3 cellular contexts compared by ENCODE assay signal in the genomic region with DNA sequence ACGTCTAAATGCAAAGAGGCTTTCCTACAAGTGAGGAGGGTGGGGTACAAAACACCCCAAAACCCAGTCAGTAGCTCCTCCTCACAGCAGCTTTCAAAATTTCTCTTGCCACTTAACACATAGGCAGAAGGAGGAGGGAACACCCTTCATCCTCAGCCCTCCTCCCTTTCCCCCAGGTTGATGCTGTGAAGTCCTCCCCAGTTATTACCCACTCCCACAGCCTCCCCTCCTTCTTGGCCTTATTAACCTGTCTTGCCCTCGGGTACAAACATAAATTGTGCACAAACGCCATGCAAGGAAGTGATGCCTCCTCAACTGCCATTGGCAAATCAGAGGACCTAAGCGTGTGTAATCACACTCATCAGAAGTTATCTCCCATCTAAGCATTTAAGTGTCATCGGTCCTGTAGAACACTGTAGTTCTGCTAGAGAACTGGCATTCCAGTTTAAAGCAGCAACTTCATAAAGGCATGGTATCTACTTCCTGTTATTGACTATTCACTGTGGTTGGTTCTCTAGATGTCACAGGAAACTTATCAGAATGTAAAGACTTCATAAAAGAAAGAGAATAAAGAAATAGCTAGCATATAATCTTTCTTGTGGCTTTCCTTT.
TF ChIP-seq lines count a peak whose summit lies in the region.

A gene with protein sequence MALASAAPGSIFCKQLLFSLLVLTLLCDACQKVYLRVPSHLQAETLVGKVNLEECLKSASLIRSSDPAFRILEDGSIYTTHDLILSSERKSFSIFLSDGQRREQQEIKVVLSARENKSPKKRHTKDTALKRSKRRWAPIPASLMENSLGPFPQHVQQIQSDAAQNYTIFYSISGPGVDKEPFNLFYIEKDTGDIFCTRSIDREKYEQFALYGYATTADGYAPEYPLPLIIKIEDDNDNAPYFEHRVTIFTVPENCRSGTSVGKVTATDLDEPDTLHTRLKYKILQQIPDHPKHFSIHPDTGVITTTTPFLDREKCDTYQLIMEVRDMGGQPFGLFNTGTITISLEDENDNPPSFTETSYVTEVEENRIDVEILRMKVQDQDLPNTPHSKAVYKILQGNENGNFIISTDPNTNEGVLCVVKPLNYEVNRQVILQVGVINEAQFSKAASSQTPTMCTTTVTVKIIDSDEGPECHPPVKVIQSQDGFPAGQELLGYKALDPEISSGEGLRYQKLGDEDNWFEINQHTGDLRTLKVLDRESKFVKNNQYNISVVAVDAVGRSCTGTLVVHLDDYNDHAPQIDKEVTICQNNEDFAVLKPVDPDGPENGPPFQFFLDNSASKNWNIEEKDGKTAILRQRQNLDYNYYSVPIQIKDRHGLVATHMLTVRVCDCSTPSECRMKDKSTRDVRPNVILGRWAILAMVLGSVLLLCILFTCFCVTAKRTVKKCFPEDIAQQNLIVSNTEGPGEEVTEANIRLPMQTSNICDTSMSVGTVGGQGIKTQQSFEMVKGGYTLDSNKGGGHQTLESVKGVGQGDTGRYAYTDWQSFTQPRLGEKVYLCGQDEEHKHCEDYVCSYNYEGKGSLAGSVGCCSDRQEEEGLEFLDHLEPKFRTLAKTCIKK (minus strand): TSS at position 32 of the 611 bp plus-strand sequence. CDS start 262 bp downstream, outside the sequence.

TF ChIP-seq in SK-N-SH, 30 proteins besides CTCF, POLR2A, EP300 and RAD21 (continues in another document):
- TF ChIP-seq, protein P1, sequence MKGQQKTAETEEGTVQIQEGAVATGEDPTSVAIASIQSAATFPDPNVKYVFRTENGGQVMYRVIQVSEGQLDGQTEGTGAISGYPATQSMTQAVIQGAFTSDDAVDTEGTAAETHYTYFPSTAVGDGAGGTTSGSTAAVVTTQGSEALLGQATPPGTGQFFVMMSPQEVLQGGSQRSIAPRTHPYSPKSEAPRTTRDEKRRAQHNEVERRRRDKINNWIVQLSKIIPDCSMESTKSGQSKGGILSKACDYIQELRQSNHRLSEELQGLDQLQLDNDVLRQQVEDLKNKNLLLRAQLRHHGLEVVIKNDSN (IDR thresholded peaks at IDR 0.05; ENCODE audit: borderline replicate concordance, low read depth), result no peak
- TF ChIP-seq ELF1 (IDR thresholded peaks at IDR 0.05) (no peak), FOXM1 (IDR thresholded peaks at IDR 0.05; ENCODE audit: low read depth) (no peak), MXI1 (IDR thresholded peaks at IDR 0.05; ENCODE audit: low read depth, low read length) (no peak)
- TF ChIP-seq, protein P2, sequence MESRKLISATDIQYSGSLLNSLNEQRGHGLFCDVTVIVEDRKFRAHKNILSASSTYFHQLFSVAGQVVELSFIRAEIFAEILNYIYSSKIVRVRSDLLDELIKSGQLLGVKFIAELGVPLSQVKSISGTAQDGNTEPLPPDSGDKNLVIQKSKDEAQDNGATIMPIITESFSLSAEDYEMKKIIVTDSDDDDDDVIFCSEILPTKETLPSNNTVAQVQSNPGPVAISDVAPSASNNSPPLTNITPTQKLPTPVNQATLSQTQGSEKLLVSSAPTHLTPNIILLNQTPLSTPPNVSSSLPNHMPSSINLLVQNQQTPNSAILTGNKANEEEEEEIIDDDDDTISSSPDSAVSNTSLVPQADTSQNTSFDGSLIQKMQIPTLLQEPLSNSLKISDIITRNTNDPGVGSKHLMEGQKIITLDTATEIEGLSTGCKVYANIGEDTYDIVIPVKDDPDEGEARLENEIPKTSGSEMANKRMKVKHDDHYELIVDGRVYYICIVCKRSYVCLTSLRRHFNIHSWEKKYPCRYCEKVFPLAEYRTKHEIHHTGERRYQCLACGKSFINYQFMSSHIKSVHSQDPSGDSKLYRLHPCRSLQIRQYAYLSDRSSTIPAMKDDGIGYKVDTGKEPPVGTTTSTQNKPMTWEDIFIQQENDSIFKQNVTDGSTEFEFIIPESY (IDR thresholded peaks at IDR 0.05; ENCODE audit: borderline replicate concordance, low read depth), result no peak
- TF ChIP-seq, protein P3, sequence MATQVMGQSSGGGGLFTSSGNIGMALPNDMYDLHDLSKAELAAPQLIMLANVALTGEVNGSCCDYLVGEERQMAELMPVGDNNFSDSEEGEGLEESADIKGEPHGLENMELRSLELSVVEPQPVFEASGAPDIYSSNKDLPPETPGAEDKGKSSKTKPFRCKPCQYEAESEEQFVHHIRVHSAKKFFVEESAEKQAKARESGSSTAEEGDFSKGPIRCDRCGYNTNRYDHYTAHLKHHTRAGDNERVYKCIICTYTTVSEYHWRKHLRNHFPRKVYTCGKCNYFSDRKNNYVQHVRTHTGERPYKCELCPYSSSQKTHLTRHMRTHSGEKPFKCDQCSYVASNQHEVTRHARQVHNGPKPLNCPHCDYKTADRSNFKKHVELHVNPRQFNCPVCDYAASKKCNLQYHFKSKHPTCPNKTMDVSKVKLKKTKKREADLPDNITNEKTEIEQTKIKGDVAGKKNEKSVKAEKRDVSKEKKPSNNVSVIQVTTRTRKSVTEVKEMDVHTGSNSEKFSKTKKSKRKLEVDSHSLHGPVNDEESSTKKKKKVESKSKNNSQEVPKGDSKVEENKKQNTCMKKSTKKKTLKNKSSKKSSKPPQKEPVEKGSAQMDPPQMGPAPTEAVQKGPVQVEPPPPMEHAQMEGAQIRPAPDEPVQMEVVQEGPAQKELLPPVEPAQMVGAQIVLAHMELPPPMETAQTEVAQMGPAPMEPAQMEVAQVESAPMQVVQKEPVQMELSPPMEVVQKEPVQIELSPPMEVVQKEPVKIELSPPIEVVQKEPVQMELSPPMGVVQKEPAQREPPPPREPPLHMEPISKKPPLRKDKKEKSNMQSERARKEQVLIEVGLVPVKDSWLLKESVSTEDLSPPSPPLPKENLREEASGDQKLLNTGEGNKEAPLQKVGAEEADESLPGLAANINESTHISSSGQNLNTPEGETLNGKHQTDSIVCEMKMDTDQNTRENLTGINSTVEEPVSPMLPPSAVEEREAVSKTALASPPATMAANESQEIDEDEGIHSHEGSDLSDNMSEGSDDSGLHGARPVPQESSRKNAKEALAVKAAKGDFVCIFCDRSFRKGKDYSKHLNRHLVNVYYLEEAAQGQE (IDR thresholded peaks at IDR 0.05; ENCODE audit: low read depth, low read length), result no peak

TF ChIP-seq in SK-N-SH treated with all-trans-retinoic acid at 6 μM for 48 hours, 23 proteins besides CTCF, POLR2A, EP300 and RAD21:
- no peak for TF ChIP-seq ZNF70 (CRISPR knock-in tag; IDR thresholded peaks at IDR 0.05)
- TF ChIP-seq ISL1 (CRISPR knock-in tag; IDR thresholded peaks at IDR 0.05), result no peak
- no peak for TF ChIP-seq GLIS3 (CRISPR knock-in tag; IDR thresholded peaks at IDR 0.05)
- TF ChIP-seq, protein P4, sequence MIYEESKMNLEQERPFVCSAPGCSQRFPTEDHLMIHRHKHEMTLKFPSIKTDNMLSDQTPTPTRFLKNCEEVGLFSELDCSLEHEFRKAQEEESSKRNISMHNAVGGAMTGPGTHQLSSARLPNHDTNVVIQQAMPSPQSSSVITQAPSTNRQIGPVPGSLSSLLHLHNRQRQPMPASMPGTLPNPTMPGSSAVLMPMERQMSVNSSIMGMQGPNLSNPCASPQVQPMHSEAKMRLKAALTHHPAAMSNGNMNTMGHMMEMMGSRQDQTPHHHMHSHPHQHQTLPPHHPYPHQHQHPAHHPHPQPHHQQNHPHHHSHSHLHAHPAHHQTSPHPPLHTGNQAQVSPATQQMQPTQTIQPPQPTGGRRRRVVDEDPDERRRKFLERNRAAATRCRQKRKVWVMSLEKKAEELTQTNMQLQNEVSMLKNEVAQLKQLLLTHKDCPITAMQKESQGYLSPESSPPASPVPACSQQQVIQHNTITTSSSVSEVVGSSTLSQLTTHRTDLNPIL (CRISPR knock-in tag; IDR thresholded peaks at IDR 0.05; ENCODE audit: low read depth), result no peak
- TF ChIP-seq ZNF565 (CRISPR knock-in tag; conservative IDR thresholded peaks at IDR 0.05; ENCODE audit: low read depth), result no peak
- TF ChIP-seq TCF4 (CRISPR knock-in tag; IDR thresholded peaks at IDR 0.05; ENCODE audit: borderline replicate concordance), result no peak
- TF ChIP-seq RARB (CRISPR knock-in tag; IDR thresholded peaks at IDR 0.05), result no peak
- no peak for TF ChIP-seq TOX (CRISPR knock-in tag; IDR thresholded peaks at IDR 0.05; ENCODE audit: borderline replicate concordance)
- no peak for TF ChIP-seq ARNTL (CRISPR knock-in tag; IDR thresholded peaks at IDR 0.05; ENCODE audit: borderline replicate concordance, low read depth)
- no peak for TF ChIP-seq ZC3H10 (CRISPR knock-in tag; IDR thresholded peaks at IDR 0.05)
- TF ChIP-seq SNAI2 (CRISPR knock-in tag; IDR thresholded peaks at IDR 0.05), result no peak
- TF ChIP-seq, protein P5, sequence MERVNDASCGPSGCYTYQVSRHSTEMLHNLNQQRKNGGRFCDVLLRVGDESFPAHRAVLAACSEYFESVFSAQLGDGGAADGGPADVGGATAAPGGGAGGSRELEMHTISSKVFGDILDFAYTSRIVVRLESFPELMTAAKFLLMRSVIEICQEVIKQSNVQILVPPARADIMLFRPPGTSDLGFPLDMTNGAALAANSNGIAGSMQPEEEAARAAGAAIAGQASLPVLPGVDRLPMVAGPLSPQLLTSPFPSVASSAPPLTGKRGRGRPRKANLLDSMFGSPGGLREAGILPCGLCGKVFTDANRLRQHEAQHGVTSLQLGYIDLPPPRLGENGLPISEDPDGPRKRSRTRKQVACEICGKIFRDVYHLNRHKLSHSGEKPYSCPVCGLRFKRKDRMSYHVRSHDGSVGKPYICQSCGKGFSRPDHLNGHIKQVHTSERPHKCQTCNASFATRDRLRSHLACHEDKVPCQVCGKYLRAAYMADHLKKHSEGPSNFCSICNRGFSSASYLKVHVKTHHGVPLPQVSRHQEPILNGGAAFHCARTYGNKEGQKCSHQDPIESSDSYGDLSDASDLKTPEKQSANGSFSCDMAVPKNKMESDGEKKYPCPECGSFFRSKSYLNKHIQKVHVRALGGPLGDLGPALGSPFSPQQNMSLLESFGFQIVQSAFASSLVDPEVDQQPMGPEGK (CRISPR knock-in tag; IDR thresholded peaks at IDR 0.05; ENCODE audit: borderline replicate concordance), result no peak
- no peak for TF ChIP-seq ZFP30 (CRISPR knock-in tag; IDR thresholded peaks at IDR 0.05)

TF ChIP-seq in HCT116, 20 proteins besides CTCF, POLR2A, EP300 and RAD21:
- TF ChIP-seq SIN3A (IDR thresholded peaks at IDR 0.05; ENCODE audit: low read depth), result no peak
- TF ChIP-seq, protein P3 (IDR thresholded peaks at IDR 0.05; ENCODE audit: low read depth), result no peak
- TF ChIP-seq, protein P2 (IDR thresholded peaks at IDR 0.05; ENCODE audit: extremely low read depth, insufficient replicate concordance, low read length), result no peak
- TF ChIP-seq, protein P6, sequence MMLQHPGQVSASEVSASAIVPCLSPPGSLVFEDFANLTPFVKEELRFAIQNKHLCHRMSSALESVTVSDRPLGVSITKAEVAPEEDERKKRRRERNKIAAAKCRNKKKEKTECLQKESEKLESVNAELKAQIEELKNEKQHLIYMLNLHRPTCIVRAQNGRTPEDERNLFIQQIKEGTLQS (IDR thresholded peaks at IDR 0.05), result no peak
- no peak for TF ChIP-seq JUND (IDR thresholded peaks at IDR 0.05)
- no peak for TF ChIP-seq CBX3 (IDR thresholded peaks at IDR 0.05; ENCODE audit: low read depth)
- no peak for TF ChIP-seq FOSL1 (IDR thresholded peaks at IDR 0.05; ENCODE audit: low read depth)
- no peak for TF ChIP-seq POLR2AphosphoS5 (IDR thresholded peaks at IDR 0.05; ENCODE audit: low read depth, low read length)
- no peak for TF ChIP-seq ZFX (IDR thresholded peaks at IDR 0.05)
- no peak for TF ChIP-seq SP1 (IDR thresholded peaks at IDR 0.05; ENCODE audit: low read depth)
- TF ChIP-seq EZH2phosphoT487 (IDR thresholded peaks at IDR 0.05; ENCODE audit: borderline replicate concordance), result no peak
- no peak for TF ChIP-seq ELF1 (IDR thresholded peaks at IDR 0.05; ENCODE audit: borderline replicate concordance, low read depth)
- TF ChIP-seq SRF (IDR thresholded peaks at IDR 0.05; ENCODE audit: low read depth), result no peak
- no peak for TF ChIP-seq EZH2 (IDR thresholded peaks at IDR 0.05)
- TF ChIP-seq, protein P7, sequence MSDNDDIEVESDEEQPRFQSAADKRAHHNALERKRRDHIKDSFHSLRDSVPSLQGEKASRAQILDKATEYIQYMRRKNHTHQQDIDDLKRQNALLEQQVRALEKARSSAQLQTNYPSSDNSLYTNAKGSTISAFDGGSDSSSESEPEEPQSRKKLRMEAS (IDR thresholded peaks at IDR 0.05), result no peak
- no peak for TF ChIP-seq YY1 (IDR thresholded peaks at IDR 0.05; ENCODE audit: extremely low read depth, insufficient replicate concordance, low read depth, low read length)
- no peak for TF ChIP-seq ZNF274 (IDR thresholded peaks at IDR 0.05; ENCODE audit: low read depth, low read length)
- no peak for TF ChIP-seq CEBPB (IDR thresholded peaks at IDR 0.05; ENCODE audit: low read depth)
- no peak for TF ChIP-seq TCF7L2 (IDR thresholded peaks at IDR 0.05; ENCODE audit: borderline replicate concordance, extremely low read depth, insufficient read depth, insufficient read length)
- no peak for TF ChIP-seq EGR1 (IDR thresholded peaks at IDR 0.05; ENCODE audit: low read depth)
